Comparison of ENCODE assay signal across 1 cellular context in genomic region chr2:218781691-218782528, GRCh38.
TF ChIP-seq lines count a peak whose summit lies in the region.

Gene CYP27A1 (plus strand): TSS chr2:218782147. CDS start chr2:218782183, 36 bp downstream.

TF ChIP-seq in HepG2, 621 proteins besides CTCF, POLR2A, EP300 and RAD21 (continued from another document and continues in another):
- peak; percentile 87 for TF ChIP-seq SKIL (CRISPR knock-in tag; IDR thresholded peaks at IDR 0.05; ENCODE audit: borderline replicate concordance)
- TF ChIP-seq ARID4A (CRISPR knock-in tag; IDR thresholded peaks at IDR 0.05; ENCODE audit: borderline replicate concordance), result peak; percentile 92
- TF ChIP-seq ZNF746 (CRISPR knock-in tag; IDR thresholded peaks at IDR 0.05), result peak; percentile 94
- TF ChIP-seq HOXA7 (CRISPR knock-in tag; IDR thresholded peaks at IDR 0.05), result 0 out of 2 replicates have a peak, but pooled peaks have one; percentile 66
- TF ChIP-seq NR3C1 (CRISPR knock-in tag; IDR thresholded peaks at IDR 0.05), result no peak
- TF ChIP-seq ZNF282 (IDR thresholded peaks at IDR 0.05; ENCODE audit: partially characterized antibody), result no peak
- no peak; the same call in 1 of the 2 replicates for TF ChIP-seq THYN1 (CRISPR knock-in tag; IDR thresholded peaks at IDR 0.05; ENCODE audit: borderline replicate concordance, low read depth)
- TF ChIP-seq JARID2 (CRISPR knock-in tag; IDR thresholded peaks at IDR 0.05; ENCODE audit: insufficient replicate concordance), result peak; percentile 79
- TF ChIP-seq HNRNPL (IDR thresholded peaks at IDR 0.05; ENCODE audit: low read depth, low read length), result peak; percentile 81; the same call in 1 of the 2 replicates
- peak; percentile 39; the same call in 1 of the 2 replicates for TF ChIP-seq AHR (CRISPR knock-in tag; IDR thresholded peaks at IDR 0.05)
- no peak for TF ChIP-seq PTBP1 (IDR thresholded peaks at IDR 0.05; ENCODE audit: low read depth, low read length, poor library complexity, severe bottlenecking)
- no peak for TF ChIP-seq ATF1 (CRISPR knock-in tag; IDR thresholded peaks at IDR 0.05)
- TF ChIP-seq ZNF546 (CRISPR knock-in tag; conservative IDR thresholded peaks at IDR 0.05), result peak; percentile 92; the same call in 1 of the 2 replicates
- no peak for TF ChIP-seq RAD51 (IDR thresholded peaks at IDR 0.05; ENCODE audit: borderline replicate concordance)
- TF ChIP-seq BCLAF1 (IDR thresholded peaks at IDR 0.05), result no peak
- no peak for TF ChIP-seq CHD4 (IDR thresholded peaks at IDR 0.05; ENCODE audit: borderline replicate concordance, low read length)
- no peak for TF ChIP-seq POLR2AphosphoS2 (IDR thresholded peaks at IDR 0.05; ENCODE audit: low read depth, low read length)
- peak; percentile 81; the same call in 1 of the 2 replicates for TF ChIP-seq ZNF468 (CRISPR knock-in tag; IDR thresholded peaks at IDR 0.05)
- TF ChIP-seq RFX3 (CRISPR knock-in tag; IDR thresholded peaks at IDR 0.05), result no peak
- no peak for TF ChIP-seq GLI4 (CRISPR knock-in tag; IDR thresholded peaks at IDR 0.05; ENCODE audit: borderline replicate concordance)
- TF ChIP-seq MLXIP (CRISPR knock-in tag; IDR thresholded peaks at IDR 0.05; ENCODE audit: borderline replicate concordance), result peak; percentile 74; the same call in 1 of the 2 replicates
- peak; percentile 87 for TF ChIP-seq ZNF317 (CRISPR knock-in tag; IDR thresholded peaks at IDR 0.05)
- peak; percentile 78; the same call in 1 of the 2 replicates for TF ChIP-seq KAT8 (CRISPR knock-in tag; IDR thresholded peaks at IDR 0.05)
- 0 out of 2 replicates have a peak, but pooled peaks have one; percentile 28 for TF ChIP-seq RNF2 (conservative IDR thresholded peaks at IDR 0.05; ENCODE audit: low read depth)
- TF ChIP-seq TIGD3 (CRISPR knock-in tag; IDR thresholded peaks at IDR 0.05; ENCODE audit: borderline replicate concordance), result peak; percentile 92; the same call in 1 of the 2 replicates
- peak; percentile 88; the same call in 1 of the 2 replicates for TF ChIP-seq E2F2 (CRISPR knock-in tag; IDR thresholded peaks at IDR 0.05; ENCODE audit: borderline replicate concordance)
- TF ChIP-seq KAT2B (IDR thresholded peaks at IDR 0.05; ENCODE audit: borderline replicate concordance, low read depth, low read length), result no peak
- no peak; the same call in none of the 2 replicates for TF ChIP-seq KDM4B (CRISPR knock-in tag; IDR thresholded peaks at IDR 0.05)
- peak; percentile 47; the same call in 1 of the 2 replicates for TF ChIP-seq ARHGAP35 (CRISPR knock-in tag; IDR thresholded peaks at IDR 0.05; ENCODE audit: borderline replicate concordance)
- TF ChIP-seq ZNF362 (CRISPR knock-in tag; IDR thresholded peaks at IDR 0.05; ENCODE audit: borderline replicate concordance), result peak; percentile 65
- TF ChIP-seq CAMTA2 (CRISPR knock-in tag; IDR thresholded peaks at IDR 0.05; ENCODE audit: borderline replicate concordance), result peak; percentile 51
- TF ChIP-seq GPN1 (CRISPR knock-in tag; IDR thresholded peaks at IDR 0.05; ENCODE audit: borderline replicate concordance), result no peak
- peak; percentile 90 for TF ChIP-seq MED1 (CRISPR knock-in tag; IDR thresholded peaks at IDR 0.05)
- peak; percentile 91 for TF ChIP-seq ZNF780A (CRISPR knock-in tag; IDR thresholded peaks at IDR 0.05)
- TF ChIP-seq ZNF574 (CRISPR knock-in tag; IDR thresholded peaks at IDR 0.05), result peak; percentile 90
- 0 out of 2 replicates have a peak, but pooled peaks have one; percentile 65 for TF ChIP-seq ZNF713 (CRISPR knock-in tag; IDR thresholded peaks at IDR 0.05)
- no peak for TF ChIP-seq SP140L (CRISPR knock-in tag; IDR thresholded peaks at IDR 0.05; ENCODE audit: borderline replicate concordance)
